1 cellular context compared by ENCODE assay signal in the genomic region with DNA sequence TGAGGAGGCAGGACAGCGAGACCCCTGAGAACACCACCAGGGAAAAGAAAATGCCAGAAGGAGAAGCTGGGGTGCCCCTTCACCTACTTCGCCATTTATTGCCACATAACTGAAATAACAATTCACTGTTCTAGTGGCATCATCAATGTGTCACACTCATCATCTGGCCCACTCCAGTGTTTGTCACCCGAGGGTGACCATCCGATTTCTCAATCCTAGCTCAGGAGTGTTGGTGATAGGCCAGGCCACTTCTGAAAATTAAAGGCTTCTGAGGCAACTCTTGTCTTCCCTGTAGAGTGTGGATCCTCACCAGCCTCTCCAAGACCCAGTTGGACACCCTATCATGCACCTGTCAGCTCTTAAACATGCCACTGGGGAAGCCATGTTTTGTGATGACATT.
TF ChIP-seq lines count a peak whose summit lies in the region.

No MANE protein-coding gene starts in this region.

TF ChIP-seq in A549, 52 proteins besides CTCF, POLR2A, EP300 and RAD21 (continued from another document):
- TF ChIP-seq, protein P1, sequence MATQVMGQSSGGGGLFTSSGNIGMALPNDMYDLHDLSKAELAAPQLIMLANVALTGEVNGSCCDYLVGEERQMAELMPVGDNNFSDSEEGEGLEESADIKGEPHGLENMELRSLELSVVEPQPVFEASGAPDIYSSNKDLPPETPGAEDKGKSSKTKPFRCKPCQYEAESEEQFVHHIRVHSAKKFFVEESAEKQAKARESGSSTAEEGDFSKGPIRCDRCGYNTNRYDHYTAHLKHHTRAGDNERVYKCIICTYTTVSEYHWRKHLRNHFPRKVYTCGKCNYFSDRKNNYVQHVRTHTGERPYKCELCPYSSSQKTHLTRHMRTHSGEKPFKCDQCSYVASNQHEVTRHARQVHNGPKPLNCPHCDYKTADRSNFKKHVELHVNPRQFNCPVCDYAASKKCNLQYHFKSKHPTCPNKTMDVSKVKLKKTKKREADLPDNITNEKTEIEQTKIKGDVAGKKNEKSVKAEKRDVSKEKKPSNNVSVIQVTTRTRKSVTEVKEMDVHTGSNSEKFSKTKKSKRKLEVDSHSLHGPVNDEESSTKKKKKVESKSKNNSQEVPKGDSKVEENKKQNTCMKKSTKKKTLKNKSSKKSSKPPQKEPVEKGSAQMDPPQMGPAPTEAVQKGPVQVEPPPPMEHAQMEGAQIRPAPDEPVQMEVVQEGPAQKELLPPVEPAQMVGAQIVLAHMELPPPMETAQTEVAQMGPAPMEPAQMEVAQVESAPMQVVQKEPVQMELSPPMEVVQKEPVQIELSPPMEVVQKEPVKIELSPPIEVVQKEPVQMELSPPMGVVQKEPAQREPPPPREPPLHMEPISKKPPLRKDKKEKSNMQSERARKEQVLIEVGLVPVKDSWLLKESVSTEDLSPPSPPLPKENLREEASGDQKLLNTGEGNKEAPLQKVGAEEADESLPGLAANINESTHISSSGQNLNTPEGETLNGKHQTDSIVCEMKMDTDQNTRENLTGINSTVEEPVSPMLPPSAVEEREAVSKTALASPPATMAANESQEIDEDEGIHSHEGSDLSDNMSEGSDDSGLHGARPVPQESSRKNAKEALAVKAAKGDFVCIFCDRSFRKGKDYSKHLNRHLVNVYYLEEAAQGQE (IDR thresholded peaks at IDR 0.05): no peak
- TF ChIP-seq NR3C1 (IDR thresholded peaks at IDR 0.05) (no peak), JUN (IDR thresholded peaks at IDR 0.05) (no peak), RNF2 (IDR thresholded peaks at IDR 0.05; ENCODE audit: borderline replicate concordance, low read depth) (no peak)
- TF ChIP-seq, protein P2, sequence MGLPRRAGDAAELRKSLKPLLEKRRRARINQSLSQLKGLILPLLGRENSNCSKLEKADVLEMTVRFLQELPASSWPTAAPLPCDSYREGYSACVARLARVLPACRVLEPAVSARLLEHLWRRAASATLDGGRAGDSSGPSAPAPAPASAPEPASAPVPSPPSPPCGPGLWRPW (IDR thresholded peaks at IDR 0.05): no peak
- TF ChIP-seq, protein P3, sequence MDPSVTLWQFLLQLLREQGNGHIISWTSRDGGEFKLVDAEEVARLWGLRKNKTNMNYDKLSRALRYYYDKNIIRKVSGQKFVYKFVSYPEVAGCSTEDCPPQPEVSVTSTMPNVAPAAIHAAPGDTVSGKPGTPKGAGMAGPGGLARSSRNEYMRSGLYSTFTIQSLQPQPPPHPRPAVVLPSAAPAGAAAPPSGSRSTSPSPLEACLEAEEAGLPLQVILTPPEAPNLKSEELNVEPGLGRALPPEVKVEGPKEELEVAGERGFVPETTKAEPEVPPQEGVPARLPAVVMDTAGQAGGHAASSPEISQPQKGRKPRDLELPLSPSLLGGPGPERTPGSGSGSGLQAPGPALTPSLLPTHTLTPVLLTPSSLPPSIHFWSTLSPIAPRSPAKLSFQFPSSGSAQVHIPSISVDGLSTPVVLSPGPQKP (IDR thresholded peaks at IDR 0.05; ENCODE audit: low read depth, low read length): no peak
